8 cellular contexts compared by ENCODE assay signal in genomic region chr6:166381733-166382499, GRCh38. TPM values are rescaled to one million over a fixed set of nuclear protein-coding genes. Genes with fewer than 3 reads are reported as not detected.
A peak's percentile ranks its signal among the peaks of the same experiment; 100 is the strongest.
DNase-seq lines count a peak whose midpoint lies in the region; ATAC-seq, FAIRE-seq and TF ChIP-seq lines count a peak whose summit lies in the region.

No MANE protein-coding gene starts in this region.

- DNase-seq in DMS153 (lab: John Stamatoyannopoulos, UW) (peak; percentile 59), HT-29 (ENCODE audit: low spot score) (peak; percentile 89), RCC 7860 (ENCODE audit: low spot score) (peak; percentile 27), germinal center (ENCODE audit: low spot score) (peak; percentile 80), osteocyte (ENCODE audit: extremely low spot score, unreplicated experiment) (no peak), tibial artery (peak; percentile 47 to 76)
- peak; percentile 58 for DNase-seq in activated effector memory CD4-positive, alpha-beta T cell treated with Interleukin-2 at 50 U/mL for 16 hours

- peak overlapping the region; percentile 89 for H3K4me3 Mint-ChIP-seq in osteocyte (ENCODE audit: unreplicated experiment)

- no peaks in the 10 kb centered on the region for H3K9me3 Mint-ChIP-seq in osteocyte (ENCODE audit: unreplicated experiment)

- ATAC-seq in GM21360 (IDR thresholded peaks at IDR 0.05; ENCODE audit: unreplicated experiment) = peak; percentile 48

- intact Hi-C loops in tibial artery (cut with DNase I; ENCODE audit: low total_unique reads) = loop anchor here (5.0 kb wide), 2 partner anchors 40 to 245 kb away; partner anchors contain the start of genes RPS6KA2 and SFT2D1

- H3K36me3 Mint-ChIP-seq in osteocyte (ENCODE audit: unreplicated experiment) = no peaks in the 10 kb centered on the region

- no peaks in the 10 kb centered on the region for H3K36me3 ChIP-seq in tibial artery

- peak; percentile 82 for TF ChIP-seq CTCF in osteocyte (IDR thresholded peaks at IDR 0.05)
- TF ChIP-seq CTCF in tibial artery (IDR thresholded peaks at IDR 0.05) = peak; percentile 62 to 74

- peaks cover 16% of the 10 kb centered on the region for H3K4me1 Mint-ChIP-seq in osteocyte (ENCODE audit: unreplicated experiment)

- peak overlapping the region; percentile 93 to 96 for H3K4me3 ChIP-seq in tibial artery

- peak overlapping the region; percentile 60 for H3K27ac Mint-ChIP-seq in osteocyte (ENCODE audit: unreplicated experiment)

- no peaks in the 10 kb centered on the region for H3K27me3 Mint-ChIP-seq in osteocyte (ENCODE audit: unreplicated experiment)

- no peaks in the 10 kb centered on the region for H3K27me3 ChIP-seq in tibial artery

- H3K9me3 ChIP-seq in tibial artery = no peaks in the 10 kb centered on the region

- H3K27ac ChIP-seq in tibial artery = peak overlapping the region; percentile 92 to 94

- no peak for FAIRE-seq in RCC 7860 (lab: Jason Lieb, UNC)

- peaks cover 0 to 33% (median 20%) of the 10 kb centered on the region in 4 donors for H3K4me1 ChIP-seq in tibial artery

RNA-seq across cellular contexts. Expression of gene MPC1, which starts 0.8 kb away (rescaled TPM):
- 35.0 and 41.3 TPM in 2 replicates for total RNA-seq in HT-29 (2014; rRNA removed; shearing (Covaris generic))
- 27.7 and 29.1 TPM in 2 replicates for total RNA-seq in osteocyte

RNA-seq across cellular contexts. Expression of gene SFT2D1, which starts 39.6 kb away (rescaled TPM):
- total RNA-seq in HT-29 (2014; rRNA removed; shearing (Covaris generic)) = 61.6 and 69.3 TPM in 2 replicates
- 30.8 and 34.0 TPM in 2 replicates for total RNA-seq in osteocyte
